28 cellular contexts compared by ENCODE assay signal in genomic region chr3:153445817-153446216, GRCh38.
"Had no signal": no experiment of that assay in that cellular context is flagged by ENCODE, and none has a peak within 500 bp of the region (broad histone marks: within the 10 kb centered on the region; RNA-seq: fewer than 3 reads in every experiment).

No MANE protein-coding gene starts in this region.

- H3K4me1 Mint-ChIP-seq: stimulated activated memory B cell treated with anti-CD40 and anti-IgM and Interleukin-4, amounts not matched to agents 10 μg/mL and 1 μg/mL and 100 μg/mL, for 72 hours had no signal

- H3K27me3 Mint-ChIP-seq: stimulated activated memory B cell treated with anti-CD40 and anti-IgM and Interleukin-4, amounts not matched to agents 10 μg/mL and 1 μg/mL and 100 μg/mL, for 72 hours; stimulated activated naive B cell treated with anti-CD40 and anti-IgM and Interleukin-4, amounts not matched to agents 10 μg/mL and 1 μg/mL and 100 μg/mL, for 72 hours; stimulated activated naive CD8-positive, alpha-beta T cell treated with anti-CD3 and anti-CD28 coated beads, Interleukin-15, amount 100 ng/mL, for 72 hours; stimulated activated naive CD8-positive, alpha-beta T cell treated with anti-CD3 and anti-CD28 coated beads, Interleukin-15, Interleukin-2, amounts not matched to agents 100 ng/mL and 50 ng/mL, for 24 hours; type B pancreatic cell had no signal

- H3K27ac Mint-ChIP-seq: stimulated activated effector memory CD8-positive, alpha-beta T cell treated with anti-CD3 and anti-CD28 coated beads, Interleukin-12 subunit alpha, Interleukin-12 subunit beta, amount 100 ng/mL, for 72 hours; stimulated activated memory B cell treated with anti-CD40 and anti-IgM and Interleukin-4, amounts not matched to agents 10 μg/mL and 1 μg/mL and 100 μg/mL, for 72 hours; stimulated activated naive B cell treated with anti-CD40 and anti-IgM and Interleukin-4, amounts not matched to agents 10 μg/mL and 1 μg/mL and 100 μg/mL, for 72 hours; stimulated activated naive CD8-positive, alpha-beta T cell treated with anti-CD3 and anti-CD28 coated beads, Interleukin-15, amount 100 ng/mL, for 72 hours; stimulated activated naive CD8-positive, alpha-beta T cell treated with anti-CD3 and anti-CD28 coated beads, Interleukin-15, Interleukin-2, amounts not matched to agents 100 ng/mL and 50 ng/mL, for 24 hours; type B pancreatic cell had no signal

- H3K27me3 ChIP-seq: stomach, suprapubic skin, testis, thyroid gland, tibial artery, tibial nerve, transverse colon, upper lobe of left lung, upper lobe of right lung, uterus, vagina had no signal

- H3K4me3 Mint-ChIP-seq: stimulated activated effector memory CD8-positive, alpha-beta T cell treated with anti-CD3 and anti-CD28 coated beads, Interleukin-12 subunit alpha, Interleukin-12 subunit beta, amount 100 ng/mL, for 72 hours; stimulated activated memory B cell treated with anti-CD40 and anti-IgM and Interleukin-4, amounts not matched to agents 10 μg/mL and 1 μg/mL and 100 μg/mL, for 72 hours; stimulated activated naive B cell treated with anti-CD40 and anti-IgM and Interleukin-4, amounts not matched to agents 10 μg/mL and 1 μg/mL and 100 μg/mL, for 72 hours; stimulated activated naive CD8-positive, alpha-beta T cell treated with anti-CD3 and anti-CD28 coated beads, Interleukin-15, amount 100 ng/mL, for 72 hours; stimulated activated naive CD8-positive, alpha-beta T cell treated with anti-CD3 and anti-CD28 coated beads, Interleukin-15, Interleukin-2, amounts not matched to agents 100 ng/mL and 50 ng/mL, for 24 hours; type B pancreatic cell had no signal

- DNase-seq: stimulated activated CD4-positive, alpha-beta T cell treated with anti-CD3 and anti-CD28 coated beads, Interleukin-2, amount 100 ng/mL, for 48 hours; stimulated activated CD4-positive, alpha-beta T cell treated with anti-CD3 and anti-CD28 coated beads, Interleukin-4, amount 100 ng/mL, for 1 hour; stimulated activated CD4-positive, alpha-beta T cell treated with anti-CD3 and anti-CD28 coated beads, Interleukin-4, amount 100 ng/mL, for 24 hours; stimulated activated CD8-positive, alpha-beta memory T cell treated with anti-CD3 and anti-CD28 coated beads, Interleukin-4, amount 100 ng/mL, for 48 hours; stimulated activated naive B cell treated with anti-CD40 and anti-IgM and Interleukin-4, amounts not matched to agents 10 μg/mL and 1 μg/mL and 100 μg/mL, for 72 hours; stimulated activated naive CD4-positive, alpha-beta T cell; stimulated activated naive CD4-positive, alpha-beta T cell treated with Interleukin-2 at 50 U/mL for 16 hours; stimulated activated naive CD8-positive, alpha-beta T cell treated with anti-CD3 and anti-CD28 coated beads, Interleukin-15, amount 100 ng/mL, for 72 hours; stimulated activated naive CD8-positive, alpha-beta T cell treated with anti-CD3 and anti-CD28 coated beads, Interleukin-15, Interleukin-2, amounts not matched to agents 100 U/mL and 50 U/mL, for 24 hours; stomach; substantia nigra; testis; thyroid gland; tibial artery; transverse colon; trophoblast cell; upper lobe of left lung; upper lobe of right lung; uterus had no signal

- H3K9me3 Mint-ChIP-seq: stimulated activated effector memory CD8-positive, alpha-beta T cell treated with anti-CD3 and anti-CD28 coated beads, Interleukin-12 subunit alpha, Interleukin-12 subunit beta, amount 100 ng/mL, for 72 hours; stimulated activated memory B cell treated with anti-CD40 and anti-IgM and Interleukin-4, amounts not matched to agents 10 μg/mL and 1 μg/mL and 100 μg/mL, for 72 hours; stimulated activated naive B cell treated with anti-CD40 and anti-IgM and Interleukin-4, amounts not matched to agents 10 μg/mL and 1 μg/mL and 100 μg/mL, for 72 hours; stimulated activated naive CD8-positive, alpha-beta T cell treated with anti-CD3 and anti-CD28 coated beads, Interleukin-15, amount 100 ng/mL, for 72 hours; stimulated activated naive CD8-positive, alpha-beta T cell treated with anti-CD3 and anti-CD28 coated beads, Interleukin-15, Interleukin-2, amounts not matched to agents 100 ng/mL and 50 ng/mL, for 24 hours; type B pancreatic cell had no signal

- H3K36me3 ChIP-seq: stomach, suprapubic skin, thoracic aorta, thyroid gland, tibial artery, tibial nerve, transverse colon, upper lobe of left lung, upper lobe of right lung, uterus, vagina had no signal

- H3K27ac ChIP-seq: stomach, suprapubic skin, testis, thoracic aorta, thyroid gland, tibial artery, tibial nerve, upper lobe of left lung, upper lobe of right lung, uterus, vagina had no signal

- H3K36me3 Mint-ChIP-seq: stimulated activated effector memory CD8-positive, alpha-beta T cell treated with anti-CD3 and anti-CD28 coated beads, Interleukin-12 subunit alpha, Interleukin-12 subunit beta, amount 100 ng/mL, for 72 hours; stimulated activated memory B cell treated with anti-CD40 and anti-IgM and Interleukin-4, amounts not matched to agents 10 μg/mL and 1 μg/mL and 100 μg/mL, for 72 hours; stimulated activated naive B cell treated with anti-CD40 and anti-IgM and Interleukin-4, amounts not matched to agents 10 μg/mL and 1 μg/mL and 100 μg/mL, for 72 hours; type B pancreatic cell had no signal

- H3K4me3 ChIP-seq: stomach, suprapubic skin, testis, thoracic aorta, thyroid gland, tibial artery, tibial nerve, transverse colon, upper lobe of left lung, upper lobe of right lung, uterus, vagina had no signal

- H3K4me1 ChIP-seq: stomach, suprapubic skin, thyroid gland, tibial artery, tibial nerve, upper lobe of left lung, upper lobe of right lung, uterus, vagina had no signal

- FAIRE-seq: urothelium cell line had no signal

- ATAC-seq: stimulated activated effector memory CD8-positive, alpha-beta T cell treated with anti-CD3 and anti-CD28 coated beads, Interleukin-12 subunit alpha, Interleukin-12 subunit beta, amount 100 ng/mL, for 72 hours; stimulated activated memory B cell treated with anti-CD40 and anti-IgM and Interleukin-4, amounts not matched to agents 10 μg/mL and 1 μg/mL and 100 μg/mL, for 72 hours; stimulated activated naive B cell treated with anti-CD40 and anti-IgM and Interleukin-4, amounts not matched to agents 10 μg/mL and 1 μg/mL and 100 μg/mL, for 72 hours; stimulated activated naive CD8-positive, alpha-beta T cell treated with anti-CD3 and anti-CD28 coated beads, Interleukin-15, amount 100 ng/mL, for 72 hours; stimulated activated naive CD8-positive, alpha-beta T cell treated with anti-CD3 and anti-CD28 coated beads, Interleukin-15, Interleukin-2, amounts not matched to agents 100 U/mL and 50 U/mL, for 24 hours; upper lobe of right lung had no signal

- H3K9me3 ChIP-seq: stomach, suprapubic skin, testis, thoracic aorta, thyroid gland, tibial artery, tibial nerve, transverse colon, upper lobe of left lung, upper lobe of right lung, uterus, vagina had no signal
